Comparison of ENCODE assay signal across 20 cellular contexts in genomic region chr2:24745825-24746224, GRCh38. TPM values are rescaled to one million over a fixed set of nuclear protein-coding genes. Genes with fewer than 3 reads are reported as not detected.
A peak's percentile ranks its signal among the peaks of the same experiment; 100 is the strongest.
DNase-seq lines count a peak whose midpoint lies in the region; ATAC-seq, FAIRE-seq and TF ChIP-seq lines count a peak whose summit lies in the region.
"Had no signal": no experiment of that assay in that cellular context is flagged by ENCODE, and none has a peak within 500 bp of the region (broad histone marks: within the 10 kb centered on the region; RNA-seq: fewer than 3 reads in every experiment).

No MANE protein-coding gene starts in this region.

- no peaks in the 10 kb centered on the region for H3K9me3 Mint-ChIP-seq in activated T-cell treated with anti-CD3 and anti-CD28 coated beads, Interleukin-2, amount 50 U/mL, for 24 hours
- H3K9me3 Mint-ChIP-seq in activated T-cell treated with anti-CD3 and anti-CD28 coated beads, Interleukin-2, amount 50 U/mL, for 4 hours: no peaks in the 10 kb centered on the region
- H3K9me3 Mint-ChIP-seq in central memory CD8-positive, alpha-beta T cell: no peaks in the 10 kb centered on the region
- H3K9me3 Mint-ChIP-seq: H9 had no signal

- H3K4me3 ChIP-seq in mucosa of descending colon (no peak overlapping the region), small intestine (ENCODE audit: low read depth in 1 of 2, low read length in 2 of 2) (no peak overlapping the region)
- H3K4me3 ChIP-seq: BLaER1 treated with 17β-estradiol and CSF1 and Interleukin-3, amounts not matched to agents 10 nM and 100 nM had no signal

- no peaks in the 10 kb centered on the region for H3K27me3 ChIP-seq in small intestine (ENCODE audit: control insufficient read depth in 2 of 2, insufficient read depth in 2 of 2, low read length in 2 of 2)
- H3K27me3 ChIP-seq: BLaER1 treated with 17β-estradiol and CSF1 and Interleukin-3, amounts not matched to agents 10 nM and 100 nM had no signal

- no peak overlapping the region for H3K27ac ChIP-seq in small intestine (ENCODE audit: low read depth in 1 of 2, low read length in 1 of 2)
- H3K27ac ChIP-seq: BLaER1 treated with 17β-estradiol and CSF1 and Interleukin-3, amounts not matched to agents 10 nM and 100 nM had no signal

- FAIRE-seq in small intestine (lab: Jason Lieb, UNC): no peak
- FAIRE-seq: GM12892, H1, HTR-8/SVneo had no signal

- no peak for TF ChIP-seq CTCF in mucosa of descending colon (IDR thresholded peaks at IDR 0.05)

- H3K4me3 Mint-ChIP-seq in activated T-cell treated with anti-CD3 and anti-CD28 coated beads, Interleukin-2, amount 50 U/mL, for 24 hours: no peak overlapping the region
- no peak overlapping the region for H3K4me3 Mint-ChIP-seq in activated T-cell treated with anti-CD3 and anti-CD28 coated beads, Interleukin-2, amount 50 U/mL, for 4 hours
- H3K4me3 Mint-ChIP-seq in central memory CD8-positive, alpha-beta T cell: peak overlapping the region; percentile 51
- H3K4me3 Mint-ChIP-seq: B cell, H9 had no signal

- H3K36me3 Mint-ChIP-seq in activated T-cell treated with anti-CD3 and anti-CD28 coated beads, Interleukin-2, amount 50 U/mL, for 24 hours (ENCODE audit: low read depth): peaks cover 65% of the 10 kb centered on the region
- H3K36me3 Mint-ChIP-seq in activated T-cell treated with anti-CD3 and anti-CD28 coated beads, Interleukin-2, amount 50 U/mL, for 4 hours (ENCODE audit: insufficient read depth): peaks cover 26% of the 10 kb centered on the region
- H3K36me3 Mint-ChIP-seq in central memory CD8-positive, alpha-beta T cell (ENCODE audit: insufficient read depth): peaks cover 24% of the 10 kb centered on the region

- H3K27me3 Mint-ChIP-seq in activated T-cell treated with anti-CD3 and anti-CD28 coated beads, Interleukin-2, amount 50 U/mL, for 24 hours: no peaks in the 10 kb centered on the region
- H3K27me3 Mint-ChIP-seq in activated T-cell treated with anti-CD3 and anti-CD28 coated beads, Interleukin-2, amount 50 U/mL, for 4 hours (ENCODE audit: low read depth): no peaks in the 10 kb centered on the region
- no peaks in the 10 kb centered on the region for H3K27me3 Mint-ChIP-seq in central memory CD8-positive, alpha-beta T cell
- H3K27me3 Mint-ChIP-seq: B cell had no signal

- intact Hi-C loops in mucosa of descending colon (cut with DNase I, micrococcal nuclease): no loop called here

- no peak for DNase-seq in activated T-cell treated with anti-CD3 and anti-CD28 coated beads, Interleukin-2, amount 50 U/mL, for 24 hours
- DNase-seq in activated T-cell treated with anti-CD3 and anti-CD28 coated beads, Interleukin-2, amount 50 U/mL, for 4 hours: no peak
- DNase-seq in central memory CD8-positive, alpha-beta T cell (ENCODE audit: low spot score in 2 of 2): no peak
- DNase-seq in mucosa of descending colon (no peak), small intestine (peak; percentile 2), cerebellar nuclear complex (lab: John Stamatoyannopoulos, UW) (no peak), SKM-1 treated with dmso at 0.1 percent for 144 hours (lab: John Stamatoyannopoulos, UW; ENCODE audit: unreplicated experiment) (no peak)
- DNase-seq in activated CD4-positive, alpha-beta T cell treated with anti-CD3 and anti-CD28 coated beads, Interleukin-2, amount 50 U/mL, for 4 hours: no peak
- DNase-seq: 8988T, Caco-2, DMS153, DMS79, GDM1, H9, IMR-90 had no signal

- WGBS in small intestine, 3 donors: 81 to 85% (median 85%) methylated on average over 2 of the region's 2 CpGs

- H3K36me3 ChIP-seq in mucosa of descending colon (ENCODE audit: low read depth) (no peaks in the 10 kb centered on the region), small intestine (ENCODE audit: control insufficient read depth in 2 of 2, insufficient read depth in 2 of 2, low read length in 2 of 2) (peaks cover 2 to 9% of the 10 kb centered on the region in 2 donors)

- H3K4me1 Mint-ChIP-seq in activated T-cell treated with anti-CD3 and anti-CD28 coated beads, Interleukin-2, amount 50 U/mL, for 24 hours (ENCODE audit: low read depth): peaks cover 18% of the 10 kb centered on the region
- H3K4me1 Mint-ChIP-seq in activated T-cell treated with anti-CD3 and anti-CD28 coated beads, Interleukin-2, amount 50 U/mL, for 4 hours (ENCODE audit: low read depth): peaks cover 24% of the 10 kb centered on the region
- H3K4me1 Mint-ChIP-seq in central memory CD8-positive, alpha-beta T cell: peaks cover 24% of the 10 kb centered on the region
- H3K4me1 Mint-ChIP-seq: B cell had no signal

- H3K9me3 ChIP-seq in mucosa of descending colon (no peaks in the 10 kb centered on the region), small intestine (ENCODE audit: control insufficient read depth, low read depth) (no peaks in the 10 kb centered on the region)
- H3K9me3 ChIP-seq: BLaER1 treated with 17β-estradiol and CSF1 and Interleukin-3, amounts not matched to agents 10 nM and 100 nM; Caco-2 had no signal

- no peak for ATAC-seq in activated T-cell treated with anti-CD3 and anti-CD28 coated beads, Interleukin-2, amount 50 U/mL, for 4 hours
- ATAC-seq in central memory CD8-positive, alpha-beta T cell (replicated peaks; ENCODE audit: extremely low read depth, poor library complexity, severe bottlenecking): peak; percentile 86
- peak; percentile 86 for ATAC-seq in mucosa of descending colon

- peak overlapping the region; percentile 3 for H3K27ac Mint-ChIP-seq in activated T-cell treated with anti-CD3 and anti-CD28 coated beads, Interleukin-2, amount 50 U/mL, for 24 hours
- peak overlapping the region; percentile 64 for H3K27ac Mint-ChIP-seq in central memory CD8-positive, alpha-beta T cell (ENCODE audit: low read depth)
- H3K27ac Mint-ChIP-seq: B cell, H9 had no signal

- H3K4me1 ChIP-seq in mucosa of descending colon (ENCODE audit: low read depth) (no peaks in the 10 kb centered on the region), small intestine (ENCODE audit: control insufficient read depth in 2 of 2, insufficient read depth in 1 of 2, low read depth in 1 of 2, low read length in 1 of 2) (peaks cover 0 to 3% of the 10 kb centered on the region in 2 donors)
- H3K4me1 ChIP-seq: Caco-2 had no signal

RNA-seq across cellular contexts. Expression of gene PTRHD1, which starts 47.4 kb away (rescaled TPM):
- total RNA-seq in activated T-cell treated with anti-CD3 and anti-CD28 coated beads, Interleukin-2, amount 50 U/mL, for 4 hours: 10 to 100 TPM; 17.6 to 21.6 (median 18.6) TPM
- total RNA-seq in mucosa of descending colon: 10 to 100 TPM; 19.6 to 43.4 (median 41.9) TPM
- 10 to 100 TPM; 36.9 to 43.0 (median 42.9) TPM for polyA plus RNA-seq in small intestine

RNA-seq across cellular contexts. Expression of gene CENPO, which starts 47.4 kb away (rescaled TPM):
- total RNA-seq in activated T-cell treated with anti-CD3 and anti-CD28 coated beads, Interleukin-2, amount 50 U/mL, for 4 hours: 10 to 100 TPM; 20.3 to 28.4 (median 28.0) TPM
- 10 to 100 TPM in 2 of 3 donors, 1 to 10 TPM in 1; 6.0 to 15.7 (median 13.4) TPM for total RNA-seq in mucosa of descending colon
- 1 to 10 TPM; 1.4 to 9.1 (median 2.7) TPM for polyA plus RNA-seq in small intestine

Comparison
In these comparisons a context has a peak if more than half of its experiments do, and no peak if none do; other contexts are left out.
1. ATAC-seq: peak in central memory CD8-positive, alpha-beta T cell (single experiment) and mucosa of descending colon (single experiment); none in activated T-cell treated with anti-CD3 and anti-CD28 coated beads, Interleukin-2, amount 50 U/mL, for 4 hours (0 of 2).